Comparison of ENCODE assay signal across 8 cellular contexts in the genomic region with DNA sequence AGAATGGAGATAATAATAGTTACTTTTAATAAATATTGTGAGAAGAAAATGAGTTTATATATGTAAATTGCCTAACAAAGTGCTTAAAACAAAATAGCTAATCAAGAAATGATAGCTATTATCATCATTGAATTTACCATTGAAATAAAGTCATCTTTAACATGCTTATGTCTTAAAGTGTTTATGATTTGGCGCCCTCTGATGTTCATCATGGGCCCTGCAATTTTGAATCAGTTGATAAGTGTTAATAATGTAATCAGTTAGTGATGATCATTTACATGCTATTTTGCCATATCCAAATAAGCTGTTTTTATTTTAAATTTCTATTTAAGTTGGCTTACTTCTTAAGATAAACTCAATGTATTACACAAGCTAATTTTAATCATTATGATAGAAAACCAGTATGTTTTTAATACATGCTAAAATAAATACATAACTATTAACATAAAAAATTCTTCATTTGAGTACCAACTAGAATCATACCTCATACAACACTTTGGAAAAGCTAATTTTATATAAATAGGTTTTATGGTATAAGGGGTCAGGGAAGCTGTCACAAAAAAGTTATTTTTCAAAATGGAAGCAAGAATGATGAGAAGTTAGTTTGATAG. TPM values are rescaled to one million over a fixed set of nuclear protein-coding genes. Genes with fewer than 3 reads are reported as not detected.
DNase-seq lines count a peak whose midpoint lies in the region; ATAC-seq and TF ChIP-seq lines count a peak whose summit lies in the region.

No MANE protein-coding gene starts in this region.

- H3K4me3 Mint-ChIP-seq in activated CD8-positive, alpha-beta T cell treated with anti-CD3 and anti-CD28 coated beads for 36 hours: no peak overlapping the region

- no peaks in the 10 kb centered on the region for H3K4me1 Mint-ChIP-seq in activated CD8-positive, alpha-beta T cell treated with anti-CD3 and anti-CD28 coated beads for 36 hours (ENCODE audit: low read depth)

- H3K4me1 ChIP-seq in HEK293 (ENCODE audit: control insufficient read depth, insufficient read depth, low read length) (no peaks in the 10 kb centered on the region), foreskin keratinocyte (peaks cover 9% of the 10 kb centered on the region)

- H3K27me3 Mint-ChIP-seq in activated CD8-positive, alpha-beta T cell treated with anti-CD3 and anti-CD28 coated beads for 36 hours: peaks cover 1% of the 10 kb centered on the region

- H3K27me3 ChIP-seq in foreskin keratinocyte: no peaks in the 10 kb centered on the region

- H3K27ac Mint-ChIP-seq in activated CD8-positive, alpha-beta T cell treated with anti-CD3 and anti-CD28 coated beads for 36 hours: no peak overlapping the region

- H3K9me3 ChIP-seq in HEK293 (ENCODE audit: control insufficient read depth, insufficient read depth, low read depth, low read length): no peaks in the 10 kb centered on the region

- no peaks in the 10 kb centered on the region for H3K36me3 ChIP-seq in HEK293 (ENCODE audit: control insufficient read depth in 2 of 2, insufficient read depth in 1 of 2, low read length in 2 of 2)

- H3K27ac ChIP-seq in HEK293 (ENCODE audit: extremely low read depth, low read depth, low read length): no peak overlapping the region
- H3K27ac ChIP-seq in foreskin keratinocyte: no peak overlapping the region

- TF ChIP-seq CTCF in HEK293 (tag by site-specific recombination; IDR thresholded peaks at IDR 0.05) (no peak), foreskin keratinocyte (conservative IDR thresholded peaks at IDR 0.05) (peak; percentile 93)
- peak; percentile 65 for TF ChIP-seq CTCF in activated CD8-positive, alpha-beta T cell treated with anti-CD3 and anti-CD28 coated beads for 36 hours (IDR thresholded peaks at IDR 0.05)

- CTCF ChIA-PET in HEK293 (lab: Yijun Ruan, JAX): interaction anchor here (0.6 to 5.0 kb wide), 71 partner anchors 8 to 647 kb away, joined by 3 to 151 read pairs (median 4); partner anchors contain the start of genes RNF217 and TPD52L1
- CTCF ChIA-PET in activated CD8-positive, alpha-beta T cell treated with anti-CD3 and anti-CD28 coated beads for 36 hours (lab: Charles Lee): interaction anchor here (0.6 to 1.8 kb wide), 19 partner anchors 9 to 1312 kb away, joined by 3 to 8 read pairs (median 4); partner anchors contain the start of gene RNF217

- ATAC-seq in activated CD8-positive, alpha-beta T cell treated with anti-CD3 and anti-CD28 coated beads for 36 hours: no peak
- ATAC-seq in foreskin keratinocyte: peak; percentile 41

- H3K36me3 Mint-ChIP-seq in activated CD8-positive, alpha-beta T cell treated with anti-CD3 and anti-CD28 coated beads for 36 hours (ENCODE audit: low read depth): no peaks in the 10 kb centered on the region

- peaks cover 20% of the 10 kb centered on the region for H3K9me3 Mint-ChIP-seq in activated CD8-positive, alpha-beta T cell treated with anti-CD3 and anti-CD28 coated beads for 36 hours

- H3K4me3 ChIP-seq in HEK293 (ENCODE audit: low read depth, low read length): no peak overlapping the region

- intact Hi-C loops in activated CD8-positive, alpha-beta T cell treated with anti-CD3 and anti-CD28 coated beads for 36 hours (cut with micrococcal nuclease): loop anchor here (5.0 kb wide), 1 partner anchor 247 kb away; no protein-coding TSS in a partner anchor

- POLR2A ChIA-PET in HEK293 (lab: Yijun Ruan, JAX): interaction anchor here (1.2 kb wide), 1 partner anchor 150 kb away, joined by 3 read pairs; no protein-coding TSS in a partner anchor
- POLR2A ChIA-PET in activated CD8-positive, alpha-beta T cell treated with anti-CD3 and anti-CD28 coated beads for 36 hours (lab: Charles Lee): no interaction called here

- DNase-seq in DMS153 (lab: John Stamatoyannopoulos, UW) (peak; percentile 12), NCI-H2227 (lab: John Stamatoyannopoulos, UW; ENCODE audit: unreplicated experiment) (peak; percentile 33), foreskin keratinocyte (peak in 1 of 2 donors; percentile 27), pulmonary artery endothelial cell (ENCODE audit: low read depth, low spot score) (peak; percentile 24), HuH-7.5 (ENCODE audit: low spot score) (no peak), GF-D8 (lab: John Stamatoyannopoulos, UW) (no peak)
- DNase-seq in activated CD8-positive, alpha-beta T cell treated with anti-CD3 and anti-CD28 coated beads for 36 hours: peak; percentile 71

TF ChIP-seq in HEK293, 187 proteins besides CTCF, POLR2A, EP300 and RAD21:
- TF ChIP-seq ZNF660 (tag by site-specific recombination; IDR thresholded peaks at IDR 0.05) (peak; percentile 61; the same call in 1 of the 2 replicates), ZNF362 (tag by site-specific recombination; IDR thresholded peaks at IDR 0.05) (no peak), ZNF654 (tag by site-specific recombination; IDR thresholded peaks at IDR 0.05; ENCODE audit: low read depth) (peak; percentile 70), ZNF10 (tag by site-specific recombination; IDR thresholded peaks at IDR 0.05) (0 out of 2 replicates have a peak, but pooled peaks have one; percentile 34)

RNA-seq across cellular contexts. Expression of gene TPD52L1, which starts 39.2 kb away (rescaled TPM):
- total RNA-seq in activated CD8-positive, alpha-beta T cell treated with anti-CD3 and anti-CD28 coated beads for 36 hours: 1 to 10 TPM in 1 of 2 experiments, under 1 TPM in 1; 0.52 to 1.1 TPM
- total RNA-seq in foreskin keratinocyte (44.0 and 48.9 TPM in 2 replicates), pulmonary artery endothelial cell (3.7 and 4.7 TPM in 2 replicates)
- 44.3 and 48.5 TPM in 2 replicates for polyA plus RNA-seq in foreskin keratinocyte

Comparison
In these comparisons a context has a peak if more than half of its experiments do, and no peak if none do; other contexts are left out.
1. DNase-seq: peak in DMS153 (single experiment), NCI-H2227 (single experiment), activated CD8-positive, alpha-beta T cell treated with anti-CD3 and anti-CD28 coated beads for 36 hours (single experiment) and pulmonary artery endothelial cell (single experiment); none in HuH-7.5 (single experiment) and GF-D8 (single experiment).